1 cellular context compared by ENCODE assay signal in the genomic region with DNA sequence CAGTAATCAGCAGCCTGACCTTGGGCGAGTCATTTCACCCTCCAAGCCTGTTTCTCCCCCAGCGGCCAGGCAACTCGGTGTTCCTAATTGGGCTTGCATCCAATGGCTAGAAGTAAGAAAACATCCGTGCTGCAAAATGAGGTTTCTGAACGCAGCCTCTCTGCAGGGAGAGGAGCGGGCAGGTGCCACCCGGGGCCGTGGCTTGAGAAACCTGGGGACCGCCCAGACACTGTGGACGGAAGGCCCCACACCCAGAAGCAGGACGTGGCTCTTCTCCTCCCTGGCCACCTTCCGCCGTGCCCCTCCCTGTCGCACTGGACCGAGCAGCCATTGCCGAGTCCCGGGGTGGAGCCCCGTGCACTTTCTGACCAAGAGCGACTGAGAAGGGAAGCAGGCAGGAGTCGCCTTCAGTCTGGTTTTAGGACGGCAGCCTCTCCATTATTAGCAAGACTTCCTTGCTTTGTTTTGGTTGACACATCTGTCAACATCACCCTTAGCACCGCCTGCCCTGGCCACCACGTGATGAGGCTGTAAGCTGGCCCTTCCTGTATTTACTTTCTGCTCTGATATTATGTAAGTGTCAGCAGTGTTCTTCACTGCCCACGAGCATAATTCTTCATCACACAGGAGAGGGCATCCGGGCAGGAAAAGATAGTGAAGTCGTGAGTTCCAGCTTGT.
TF ChIP-seq lines count a peak whose summit lies in the region.

No MANE protein-coding gene starts in this region.

TF ChIP-seq in HepG2, 621 proteins besides CTCF, POLR2A, EP300 and RAD21 (continued from another document and continues in another):
- TF ChIP-seq HMGXB3 (CRISPR knock-in tag; IDR thresholded peaks at IDR 0.05; ENCODE audit: borderline replicate concordance) (peak; percentile 71), ZNF280B (CRISPR knock-in tag; IDR thresholded peaks at IDR 0.05; ENCODE audit: borderline replicate concordance) (no peak), MED13 (CRISPR knock-in tag; IDR thresholded peaks at IDR 0.05) (no peak; the same call in 1 of the 2 replicates), MEF2D (CRISPR knock-in tag; IDR thresholded peaks at IDR 0.05) (peak; percentile 79; the same call in 1 of the 2 replicates), SUZ12 (IDR thresholded peaks at IDR 0.05; ENCODE audit: low read depth, low read length) (no peak), ZNF772 (CRISPR knock-in tag; IDR thresholded peaks at IDR 0.05) (0 out of 2 replicates have a peak, but pooled peaks have one; percentile 50), ZNF101 (CRISPR knock-in tag; IDR thresholded peaks at IDR 0.05; ENCODE audit: borderline replicate concordance, low read depth) (no peak), HDAC6 (IDR thresholded peaks at IDR 0.05; ENCODE audit: low read depth, low read length) (no peak), NFYC (CRISPR knock-in tag; IDR thresholded peaks at IDR 0.05) (peak; percentile 42), RFX3 (CRISPR knock-in tag; IDR thresholded peaks at IDR 0.05) (0 out of 2 replicates have a peak, but pooled peaks have one; percentile 3), ZNF503 (CRISPR knock-in tag; IDR thresholded peaks at IDR 0.05) (no peak), FOXA3 (CRISPR knock-in tag; IDR thresholded peaks at IDR 0.05) (peak; percentile 98), ZNF160 (CRISPR knock-in tag; IDR thresholded peaks at IDR 0.05) (0 out of 2 replicates have a peak, but pooled peaks have one; percentile 9), ZNF430 (CRISPR knock-in tag; IDR thresholded peaks at IDR 0.05) (peak; percentile 36; the same call in 1 of the 2 replicates), LCORL (IDR thresholded peaks at IDR 0.05) (no peak), LCORL (CRISPR knock-in tag; IDR thresholded peaks at IDR 0.05) (no peak), ZNF552 (CRISPR knock-in tag; IDR thresholded peaks at IDR 0.05; ENCODE audit: borderline replicate concordance) (no peak; the same call in 1 of the 2 replicates), LRRFIP1 (CRISPR knock-in tag; conservative IDR thresholded peaks at IDR 0.05) (no peak; the same call in 1 of the 2 replicates), ZNF383 (CRISPR knock-in tag; IDR thresholded peaks at IDR 0.05; ENCODE audit: borderline replicate concordance) (no peak), ZNF570 (CRISPR knock-in tag; IDR thresholded peaks at IDR 0.05; ENCODE audit: borderline replicate concordance) (no peak), CHD4 (IDR thresholded peaks at IDR 0.05; ENCODE audit: borderline replicate concordance, low read length) (no peak), ATM (IDR thresholded peaks at IDR 0.05; ENCODE audit: borderline replicate concordance) (no peak), CREB3 (CRISPR knock-in tag; IDR thresholded peaks at IDR 0.05) (no peak), ZNF275 (CRISPR knock-in tag; IDR thresholded peaks at IDR 0.05; ENCODE audit: borderline replicate concordance) (no peak), NR1H2 (CRISPR knock-in tag; IDR thresholded peaks at IDR 0.05; ENCODE audit: borderline replicate concordance, low read depth) (no peak), ZNF382 (CRISPR knock-in tag; IDR thresholded peaks at IDR 0.05; ENCODE audit: borderline replicate concordance) (no peak), ZNF607 (CRISPR knock-in tag; IDR thresholded peaks at IDR 0.05; ENCODE audit: borderline replicate concordance) (0 out of 2 replicates have a peak, but pooled peaks have one; percentile 45)
- TF ChIP-seq, protein P1, sequence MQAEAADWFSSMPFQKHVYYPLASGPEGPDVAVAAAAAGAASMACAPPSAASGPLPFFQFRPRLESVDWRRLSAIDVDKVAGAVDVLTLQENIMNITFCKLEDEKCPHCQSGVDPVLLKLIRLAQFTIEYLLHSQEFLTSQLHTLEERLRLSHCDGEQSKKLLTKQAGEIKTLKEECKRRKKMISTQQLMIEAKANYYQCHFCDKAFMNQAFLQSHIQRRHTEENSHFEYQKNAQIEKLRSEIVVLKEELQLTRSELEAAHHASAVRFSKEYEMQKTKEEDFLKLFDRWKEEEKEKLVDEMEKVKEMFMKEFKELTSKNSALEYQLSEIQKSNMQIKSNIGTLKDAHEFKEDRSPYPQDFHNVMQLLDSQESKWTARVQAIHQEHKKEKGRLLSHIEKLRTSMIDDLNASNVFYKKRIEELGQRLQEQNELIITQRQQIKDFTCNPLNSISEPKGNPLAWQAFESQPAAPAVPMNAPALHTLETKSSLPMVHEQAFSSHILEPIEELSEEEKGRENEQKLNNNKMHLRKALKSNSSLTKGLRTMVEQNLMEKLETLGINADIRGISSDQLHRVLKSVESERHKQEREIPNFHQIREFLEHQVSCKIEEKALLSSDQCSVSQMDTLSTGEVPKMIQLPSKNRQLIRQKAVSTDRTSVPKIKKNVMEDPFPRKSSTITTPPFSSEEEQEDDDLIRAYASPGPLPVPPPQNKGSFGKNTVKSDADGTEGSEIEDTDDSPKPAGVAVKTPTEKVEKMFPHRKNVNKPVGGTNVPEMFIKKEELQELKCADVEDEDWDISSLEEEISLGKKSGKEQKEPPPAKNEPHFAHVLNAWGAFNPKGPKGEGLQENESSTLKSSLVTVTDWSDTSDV (CRISPR knock-in tag; IDR thresholded peaks at IDR 0.05), result no peak
- TF ChIP-seq, protein P2, sequence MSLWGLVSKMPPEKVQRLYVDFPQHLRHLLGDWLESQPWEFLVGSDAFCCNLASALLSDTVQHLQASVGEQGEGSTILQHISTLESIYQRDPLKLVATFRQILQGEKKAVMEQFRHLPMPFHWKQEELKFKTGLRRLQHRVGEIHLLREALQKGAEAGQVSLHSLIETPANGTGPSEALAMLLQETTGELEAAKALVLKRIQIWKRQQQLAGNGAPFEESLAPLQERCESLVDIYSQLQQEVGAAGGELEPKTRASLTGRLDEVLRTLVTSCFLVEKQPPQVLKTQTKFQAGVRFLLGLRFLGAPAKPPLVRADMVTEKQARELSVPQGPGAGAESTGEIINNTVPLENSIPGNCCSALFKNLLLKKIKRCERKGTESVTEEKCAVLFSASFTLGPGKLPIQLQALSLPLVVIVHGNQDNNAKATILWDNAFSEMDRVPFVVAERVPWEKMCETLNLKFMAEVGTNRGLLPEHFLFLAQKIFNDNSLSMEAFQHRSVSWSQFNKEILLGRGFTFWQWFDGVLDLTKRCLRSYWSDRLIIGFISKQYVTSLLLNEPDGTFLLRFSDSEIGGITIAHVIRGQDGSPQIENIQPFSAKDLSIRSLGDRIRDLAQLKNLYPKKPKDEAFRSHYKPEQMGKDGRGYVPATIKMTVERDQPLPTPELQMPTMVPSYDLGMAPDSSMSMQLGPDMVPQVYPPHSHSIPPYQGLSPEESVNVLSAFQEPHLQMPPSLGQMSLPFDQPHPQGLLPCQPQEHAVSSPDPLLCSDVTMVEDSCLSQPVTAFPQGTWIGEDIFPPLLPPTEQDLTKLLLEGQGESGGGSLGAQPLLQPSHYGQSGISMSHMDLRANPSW (CRISPR knock-in tag; IDR thresholded peaks at IDR 0.05; ENCODE audit: borderline replicate concordance), result no peak; the same call in 1 of the 2 replicates
- TF ChIP-seq, protein P3, sequence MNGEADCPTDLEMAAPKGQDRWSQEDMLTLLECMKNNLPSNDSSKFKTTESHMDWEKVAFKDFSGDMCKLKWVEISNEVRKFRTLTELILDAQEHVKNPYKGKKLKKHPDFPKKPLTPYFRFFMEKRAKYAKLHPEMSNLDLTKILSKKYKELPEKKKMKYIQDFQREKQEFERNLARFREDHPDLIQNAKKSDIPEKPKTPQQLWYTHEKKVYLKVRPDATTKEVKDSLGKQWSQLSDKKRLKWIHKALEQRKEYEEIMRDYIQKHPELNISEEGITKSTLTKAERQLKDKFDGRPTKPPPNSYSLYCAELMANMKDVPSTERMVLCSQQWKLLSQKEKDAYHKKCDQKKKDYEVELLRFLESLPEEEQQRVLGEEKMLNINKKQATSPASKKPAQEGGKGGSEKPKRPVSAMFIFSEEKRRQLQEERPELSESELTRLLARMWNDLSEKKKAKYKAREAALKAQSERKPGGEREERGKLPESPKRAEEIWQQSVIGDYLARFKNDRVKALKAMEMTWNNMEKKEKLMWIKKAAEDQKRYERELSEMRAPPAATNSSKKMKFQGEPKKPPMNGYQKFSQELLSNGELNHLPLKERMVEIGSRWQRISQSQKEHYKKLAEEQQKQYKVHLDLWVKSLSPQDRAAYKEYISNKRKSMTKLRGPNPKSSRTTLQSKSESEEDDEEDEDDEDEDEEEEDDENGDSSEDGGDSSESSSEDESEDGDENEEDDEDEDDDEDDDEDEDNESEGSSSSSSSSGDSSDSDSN (CRISPR knock-in tag; IDR thresholded peaks at IDR 0.05), result peak; percentile 8; the same call in 1 of the 2 replicates
- TF ChIP-seq, protein P4, sequence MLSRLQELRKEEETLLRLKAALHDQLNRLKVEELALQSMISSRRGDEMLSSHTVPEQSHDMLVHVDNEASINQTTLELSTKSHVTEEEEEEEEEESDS (CRISPR knock-in tag; IDR thresholded peaks at IDR 0.05; ENCODE audit: borderline replicate concordance), result no peak
